ENCODE assay signal across 8 cellular contexts in genomic region chr6:144149894-144150672, GRCh38. TPM values are rescaled to one million over a fixed set of nuclear protein-coding genes. Genes with fewer than 3 reads are reported as not detected.
A peak's percentile ranks its signal among the peaks of the same experiment; 100 is the strongest.
DNase-seq lines count a peak whose midpoint lies in the region; ATAC-seq and TF ChIP-seq lines count a peak whose summit lies in the region.

STX11 (plus strand) TSS chr6:144150517; CDS start chr6:144186628, 36,111 bp downstream.

- H3K4me1 Mint-ChIP-seq in central memory CD8-positive, alpha-beta T cell = peaks cover 44% of the 10 kb centered on the region

- no peaks in the 10 kb centered on the region for H3K9me3 ChIP-seq in HEK293 (ENCODE audit: control insufficient read depth, insufficient read depth, low read depth, low read length)

- peak within 1 kb of the TSS; percentile 95 for H3K27ac Mint-ChIP-seq in central memory CD8-positive, alpha-beta T cell (ENCODE audit: low read depth)

- peak within 1 kb of the TSS; percentile 44; the same call in 1 of the 2 replicates for H3K27ac ChIP-seq in HEK293 (ENCODE audit: extremely low read depth, low read depth, low read length)

- TF ChIP-seq CTCF in GM12875 (IDR thresholded peaks at IDR 0.05; ENCODE audit: borderline replicate concordance, insufficient read depth, low read depth, low read length) = no peak
- TF ChIP-seq CTCF in HEK293 (tag by site-specific recombination; IDR thresholded peaks at IDR 0.05) = no peak

- no peaks in the 10 kb centered on the region for H3K9me3 Mint-ChIP-seq in central memory CD8-positive, alpha-beta T cell

- no peaks in the 10 kb centered on the region for H3K36me3 ChIP-seq in HEK293 (ENCODE audit: control insufficient read depth in 2 of 2, insufficient read depth in 1 of 2, low read length in 2 of 2)

- peak; percentile 48 for DNase-seq in MV-4-11 (lab: John Stamatoyannopoulos, UW)
- peak; percentile 50 to 70 (median 61) for DNase-seq in activated CD4-positive, CD25-positive, alpha-beta regulatory T cell (lab: John Stamatoyannopoulos, UW)
- peak; percentile 35 for DNase-seq in central memory CD8-positive, alpha-beta T cell (ENCODE audit: low spot score in 2 of 2)
- DNase-seq in left lobe of liver (ENCODE audit: low spot score) = peak; percentile 69
- peak; percentile 70 to 75 for DNase-seq in stimulated activated CD4-positive, alpha-beta T cell treated with anti-CD3 and anti-CD28 coated beads, Interleukin-2, amount 100 ng/mL, for 48 hours
- no peak for DNase-seq in NCI-H1092 treated with DMSO at 0.1 percent for 48 hours (lab: John Stamatoyannopoulos, UW)

- ATAC-seq in central memory CD8-positive, alpha-beta T cell (replicated peaks; ENCODE audit: extremely low read depth, poor library complexity, severe bottlenecking) = peak; percentile 38
- peak; percentile 92 for ATAC-seq in left lobe of liver

- H3K4me3 Mint-ChIP-seq in central memory CD8-positive, alpha-beta T cell = peak within 1 kb of the TSS; percentile 87

- POLR2A ChIA-PET in HEK293 (lab: Yijun Ruan, JAX) = interaction anchor here (1.0 kb wide), 1 partner anchor 22 kb away, joined by 3 read pairs; no protein-coding TSS in a partner anchor

- peak within 1 kb of the TSS; percentile 83 for H3K4me3 ChIP-seq in GM12875 (ENCODE audit: low read depth, low read length)
- H3K4me3 ChIP-seq in HEK293 (ENCODE audit: low read depth, low read length) = peak within 1 kb of the TSS; percentile 81

- no peaks in the 10 kb centered on the region for H3K4me1 ChIP-seq in HEK293 (ENCODE audit: control insufficient read depth, insufficient read depth, low read length)

- CTCF ChIA-PET in HEK293 (lab: Yijun Ruan, JAX) = interaction anchor here (0.5 to 1.2 kb wide), 4 partner anchors 30 to 137 kb away, joined by 3 read pairs; no protein-coding TSS in a partner anchor

- no peaks in the 10 kb centered on the region for H3K27me3 Mint-ChIP-seq in central memory CD8-positive, alpha-beta T cell

- H3K36me3 Mint-ChIP-seq in central memory CD8-positive, alpha-beta T cell (ENCODE audit: insufficient read depth) = peaks cover 14% of the 10 kb centered on the region

TF ChIP-seq in HEK293, 187 proteins besides CTCF, POLR2A, EP300 and RAD21 (continues in another document):
- TF ChIP-seq KLF1 (tag by site-specific recombination; IDR thresholded peaks at IDR 0.05) (peak; percentile 91), ZFP69B (tag by site-specific recombination; IDR thresholded peaks at IDR 0.05) (0 out of 2 replicates have a peak, but pooled peaks have one; percentile 40), ZBTB17 (tag by site-specific recombination; IDR thresholded peaks at IDR 0.05) (peak; percentile 56; the same call in 1 of the 2 replicates), YY1 (tag by site-specific recombination; IDR thresholded peaks at IDR 0.05) (no peak; the same call in 1 of the 2 replicates), ZSCAN30 (tag by site-specific recombination; IDR thresholded peaks at IDR 0.05) (0 out of 2 replicates have a peak, but pooled peaks have one; percentile 77), ZNF549 (tag by site-specific recombination; IDR thresholded peaks at IDR 0.05) (0 out of 2 replicates have a peak, but pooled peaks have one; percentile 6), MYNN (tag by site-specific recombination; IDR thresholded peaks at IDR 0.05; ENCODE audit: borderline replicate concordance) (no peak; the same call in 1 of the 2 replicates), TCF7L2 (IDR thresholded peaks at IDR 0.05; ENCODE audit: borderline replicate concordance, low read depth, low read length) (no peak), ZSCAN18 (tag by site-specific recombination; IDR thresholded peaks at IDR 0.05) (no peak), ZNF600 (tag by site-specific recombination; IDR thresholded peaks at IDR 0.05) (peak; percentile 87), ZNF623 (tag by site-specific recombination; IDR thresholded peaks at IDR 0.05) (no peak), ZNF596 (tag by site-specific recombination; IDR thresholded peaks at IDR 0.05) (0 out of 2 replicates have a peak, but pooled peaks have one; percentile 41), GLI2 (tag by site-specific recombination; IDR thresholded peaks at IDR 0.05; ENCODE audit: borderline replicate concordance, low read depth) (no peak), ZSCAN5A (tag by site-specific recombination; IDR thresholded peaks at IDR 0.05) (peak; percentile 47; the same call in 1 of the 2 replicates), INSM2 (tag by site-specific recombination; IDR thresholded peaks at IDR 0.05) (peak; percentile 38; the same call in 1 of the 2 replicates), ZNF677 (tag by site-specific recombination; IDR thresholded peaks at IDR 0.05) (no peak), SCRT2 (tag by site-specific recombination; IDR thresholded peaks at IDR 0.05) (peak; percentile 94; the same call in 1 of the 2 replicates), HOXA7 (CRISPR knock-in tag; IDR thresholded peaks at IDR 0.05; ENCODE audit: borderline replicate concordance) (no peak), KLF8 (tag by site-specific recombination; IDR thresholded peaks at IDR 0.05) (0 out of 2 replicates have a peak, but pooled peaks have one; percentile 70), ZNF610 (tag by site-specific recombination; IDR thresholded peaks at IDR 0.05; ENCODE audit: borderline replicate concordance) (no peak), ZNF423 (tag by site-specific recombination; IDR thresholded peaks at IDR 0.05) (peak; percentile 78), ZNF24 (tag by site-specific recombination; IDR thresholded peaks at IDR 0.05) (peak; percentile 28; the same call in 1 of the 2 replicates), ZNF768 (tag by site-specific recombination; IDR thresholded peaks at IDR 0.05) (peak; percentile 10; the same call in 1 of the 2 replicates), GLI4 (tag by site-specific recombination; IDR thresholded peaks at IDR 0.05) (no peak), ZNF529 (tag by site-specific recombination; IDR thresholded peaks at IDR 0.05; ENCODE audit: insufficient replicate concordance) (no peak), ZNF324 (tag by site-specific recombination; IDR thresholded peaks at IDR 0.05) (0 out of 2 replicates have a peak, but pooled peaks have one; percentile 32), ZNF146 (tag by site-specific recombination; IDR thresholded peaks at IDR 0.05) (no peak), GLIS2 (tag by site-specific recombination; IDR thresholded peaks at IDR 0.05) (peak; percentile 91)
- TF ChIP-seq, protein P1, sequence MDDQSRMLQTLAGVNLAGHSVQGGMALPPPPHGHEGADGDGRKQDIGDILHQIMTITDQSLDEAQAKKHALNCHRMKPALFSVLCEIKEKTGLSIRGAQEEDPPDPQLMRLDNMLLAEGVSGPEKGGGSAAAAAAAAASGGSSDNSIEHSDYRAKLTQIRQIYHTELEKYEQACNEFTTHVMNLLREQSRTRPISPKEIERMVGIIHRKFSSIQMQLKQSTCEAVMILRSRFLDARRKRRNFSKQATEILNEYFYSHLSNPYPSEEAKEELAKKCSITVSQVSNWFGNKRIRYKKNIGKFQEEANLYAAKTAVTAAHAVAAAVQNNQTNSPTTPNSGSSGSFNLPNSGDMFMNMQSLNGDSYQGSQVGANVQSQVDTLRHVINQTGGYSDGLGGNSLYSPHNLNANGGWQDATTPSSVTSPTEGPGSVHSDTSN (CRISPR knock-in tag; IDR thresholded peaks at IDR 0.05) = peak; percentile 79
- TF ChIP-seq, protein P2, sequence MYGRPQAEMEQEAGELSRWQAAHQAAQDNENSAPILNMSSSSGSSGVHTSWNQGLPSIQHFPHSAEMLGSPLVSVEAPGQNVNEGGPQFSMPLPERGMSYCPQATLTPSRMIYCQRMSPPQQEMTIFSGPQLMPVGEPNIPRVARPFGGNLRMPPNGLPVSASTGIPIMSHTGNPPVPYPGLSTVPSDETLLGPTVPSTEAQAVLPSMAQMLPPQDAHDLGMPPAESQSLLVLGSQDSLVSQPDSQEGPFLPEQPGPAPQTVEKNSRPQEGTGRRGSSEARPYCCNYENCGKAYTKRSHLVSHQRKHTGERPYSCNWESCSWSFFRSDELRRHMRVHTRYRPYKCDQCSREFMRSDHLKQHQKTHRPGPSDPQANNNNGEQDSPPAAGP (tag by site-specific recombination; IDR thresholded peaks at IDR 0.05) = peak; percentile 82; the same call in 1 of the 2 replicates

RNA-seq across cellular contexts. Expression of gene STX11, which starts in this region (rescaled TPM):
- 0.75 TPM for total RNA-seq in left lobe of liver

Comparison
In these comparisons a context has a peak if more than half of its experiments do, and no peak if none do; other contexts are left out.
1. Peak in DNase-seq and ATAC-seq in left lobe of liver; RNA of the gene not detected or under 1 TPM.